Comparison of ENCODE assay signal across 17 cellular contexts in genomic region chr5:65121880-65122436, GRCh38.
DNase-seq lines count a peak whose midpoint lies in the region; ATAC-seq and TF ChIP-seq lines count a peak whose summit lies in the region.
"Had no signal": no experiment of that assay in that cellular context is flagged by ENCODE, and none has a peak within 500 bp of the region (broad histone marks: within the 10 kb centered on the region; RNA-seq: fewer than 3 reads in every experiment).

No MANE protein-coding gene starts in this region.

- no peak overlapping the region for H3K4me3 ChIP-seq in fibroblast of pulmonary artery (replicated peaks; ENCODE audit: low read depth, low read length)
- no peak overlapping the region for H3K4me3 ChIP-seq in tibial nerve

- H3K36me3 ChIP-seq in tibial nerve = no peaks in the 10 kb centered on the region

- peak; percentile 10 for DNase-seq in stimulated activated CD4-positive, alpha-beta T cell treated with anti-CD3 and anti-CD28 coated beads, Interleukin-4, amount 100 ng/mL, for 24 hours
- DNase-seq in stimulated activated CD4-positive, alpha-beta T cell treated with anti-CD3 and anti-CD28 coated beads, Interleukin-4, amount 100 ng/mL, for 4 hours = no peak
- peak; percentile 78 for DNase-seq in RKO (ENCODE audit: low spot score)
- peak; percentile 63 for DNase-seq in fibroblast of pulmonary artery (ENCODE audit: low read depth)
- DNase-seq in stromal cell of bone marrow (ENCODE audit: low read depth) = peak; percentile 38
- no peak for DNase-seq in COLO829 (ENCODE audit: low spot score)
- no peak for DNase-seq in tibial nerve (ENCODE audit: low spot score in 2 of 2)
- DNase-seq: activated CD4-positive, CD25-positive, alpha-beta regulatory T cell treated with anti-CD3 and anti-CD28 coated beads, Interleukin-2, amount 50 U/mL, for 72 hours; activated T-cell treated with anti-CD3 and anti-CD28 coated beads, Interleukin-2, amount 50 U/mL, for 24 hours; dermis blood vessel endothelial cell; KBM-7; NCI-H1694 treated with DMSO at 0.1 percent for 48 hours; NCI-H510A treated with DMSO at 0.1 percent for 48 hours; nucleus accumbens; substantia nigra had no signal

- TF ChIP-seq CTCF in fibroblast of pulmonary artery (IDR thresholded peaks at IDR 0.05; ENCODE audit: low read length, missing control alignments) = no peak
- no peak for TF ChIP-seq CTCF in tibial nerve (IDR thresholded peaks at IDR 0.05)

- TF ChIP-seq EP300 in tibial nerve (IDR thresholded peaks at IDR 0.05) = no peak

- no peak for TF ChIP-seq POLR2A in tibial nerve (IDR thresholded peaks at IDR 0.05)

- H3K4me1 ChIP-seq in tibial nerve = peaks cover 0 to 7% (median 0%) of the 10 kb centered on the region in 4 donors

- no peak for ATAC-seq in GM18867 (IDR thresholded peaks at IDR 0.05; ENCODE audit: unreplicated experiment)
- ATAC-seq: Panc1 had no signal

- peaks cover 0 to 9% (median 1%) of the 10 kb centered on the region in 4 donors for H3K9me3 ChIP-seq in tibial nerve

- no peaks in the 10 kb centered on the region for H3K27me3 ChIP-seq in tibial nerve

- 97% methylated on average over 10 of the region's 10 CpGs for WGBS in tibial nerve, 2 donors

- no peak overlapping the region for H3K27ac ChIP-seq in tibial nerve

Comparison
In these comparisons a context has a peak if more than half of its experiments do, and no peak if none do; other contexts are left out.
1. DNase-seq: peak in stimulated activated CD4-positive, alpha-beta T cell treated with anti-CD3 and anti-CD28 coated beads, Interleukin-4, amount 100 ng/mL, for 24 hours (single experiment), RKO (single experiment), fibroblast of pulmonary artery (single experiment) and stromal cell of bone marrow (single experiment); none in stimulated activated CD4-positive, alpha-beta T cell treated with anti-CD3 and anti-CD28 coated beads, Interleukin-4, amount 100 ng/mL, for 4 hours (0 of 2), COLO829 (single experiment) and tibial nerve (0 of 2).